Comparison of ENCODE assay signal across 8 cellular contexts in the genomic region with DNA sequence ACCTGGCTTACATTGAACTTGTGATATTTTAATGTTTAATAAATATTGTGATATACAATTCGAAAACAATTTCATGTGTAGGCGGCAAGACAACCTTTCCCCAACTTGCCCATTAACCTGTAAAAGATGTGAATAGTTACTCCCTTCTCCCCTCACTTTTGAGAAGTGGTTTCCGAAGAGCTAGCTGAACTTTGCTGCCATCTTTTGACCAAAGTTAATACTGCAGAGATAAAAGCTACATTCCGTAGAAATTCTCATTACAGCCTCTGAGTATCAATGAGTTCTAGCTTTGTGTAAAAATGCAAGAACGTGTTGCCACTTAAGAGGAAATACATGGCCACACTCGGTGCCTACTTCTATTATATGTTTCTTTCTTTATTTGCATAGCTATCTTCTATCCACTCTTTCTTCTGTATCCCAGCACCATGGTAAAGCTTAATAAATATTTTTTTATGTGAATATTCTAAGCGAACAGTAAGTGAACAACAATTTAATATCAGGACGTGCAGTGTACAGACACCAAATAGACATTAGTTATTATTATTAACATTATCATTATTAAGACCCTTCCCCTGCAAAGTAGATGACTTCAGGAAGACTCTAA.
DNase-seq lines count a peak whose midpoint lies in the region; ATAC-seq and TF ChIP-seq lines count a peak whose summit lies in the region.

No MANE protein-coding gene starts in this region.

- no peaks in the 10 kb centered on the region for H3K9me3 ChIP-seq in CD4-positive, alpha-beta T cell (ENCODE audit: control insufficient read depth, low read length)
- no peaks in the 10 kb centered on the region for H3K9me3 ChIP-seq in left lung

- H3K4me1 Mint-ChIP-seq in CD4-positive, alpha-beta T cell (ENCODE audit: low read depth) = no peaks in the 10 kb centered on the region

- no peak overlapping the region for H3K4me3 Mint-ChIP-seq in CD4-positive, alpha-beta T cell

- peaks cover 10% of the 10 kb centered on the region for H3K27me3 Mint-ChIP-seq in CD4-positive, alpha-beta T cell

- DNase-seq in CD4-positive, alpha-beta T cell = no peak
- DNase-seq in H4 (ENCODE audit: low spot score) (peak; percentile 44), NCI-H524 treated with DMSO at 0.1 percent for 48 hours (lab: John Stamatoyannopoulos, UW) (peak; percentile 53), T47D (ENCODE audit: low read depth in 1 of 2, low spot score in 1 of 2) (peak; percentile 39 to 69), left lung (no peak)

- CTCF ChIA-PET in CD4-positive, alpha-beta T cell (lab: Charles Lee) = interaction anchor here (0.6 to 2.3 kb wide), 11 partner anchors 10 to 1120 kb away, joined by 3 to 8 read pairs (median 5); no protein-coding TSS in a partner anchor

- H3K4me3 ChIP-seq in left lung = no peak overlapping the region

- TF ChIP-seq CTCF in CD4-positive, alpha-beta T cell (IDR thresholded peaks at IDR 0.05) = peak; percentile 75
- peak; percentile 64 to 80 for TF ChIP-seq CTCF in left lung (IDR thresholded peaks at IDR 0.05)

- H3K27ac Mint-ChIP-seq in CD4-positive, alpha-beta T cell = no peak overlapping the region

- H3K27me3 ChIP-seq in CD4-positive, alpha-beta T cell (ENCODE audit: control insufficient read depth, insufficient read depth, low read length) = no peaks in the 10 kb centered on the region
- peaks cover 0 to 2% of the 10 kb centered on the region in 2 donors for H3K27me3 ChIP-seq in left lung

- H3K9me3 Mint-ChIP-seq in CD4-positive, alpha-beta T cell = no peaks in the 10 kb centered on the region

- no peaks in the 10 kb centered on the region for H3K36me3 ChIP-seq in left lung

- intact Hi-C loops in CD4-positive, alpha-beta T cell (cut with DNase I, micrococcal nuclease) = loop anchor here (1.0 to 10.0 kb wide), 9 partner anchors 610 to 1390 kb away; no protein-coding TSS in a partner anchor
- intact Hi-C loops in left lung (cut with DNase I) = loop anchor here in 1 of 2 donors (10.0 kb wide), 2 partner anchors 740 to 770 kb away; no protein-coding TSS in a partner anchor

- ATAC-seq in CD4-positive, alpha-beta T cell (ENCODE audit: poor library complexity) = peak; percentile 48
- ATAC-seq in left lung = peak; percentile 74
- no peak for ATAC-seq in HG03045 (IDR thresholded peaks at IDR 0.05; ENCODE audit: unreplicated experiment)
- ATAC-seq in GM21786 (IDR thresholded peaks at IDR 0.05; ENCODE audit: unreplicated experiment) = no peak
- no peak for ATAC-seq in HG02678 (IDR thresholded peaks at IDR 0.05; ENCODE audit: unreplicated experiment)

- H3K36me3 Mint-ChIP-seq in CD4-positive, alpha-beta T cell (ENCODE audit: low read depth) = no peaks in the 10 kb centered on the region

- in situ Hi-C loops in T47D (cut with HindIII; ENCODE audit: low pct_unique_long_range_greater_than_20kb, low sequenced_read_pairs) = no loop called here

- no peaks in the 10 kb centered on the region for H3K4me1 ChIP-seq in left lung

- H3K27ac ChIP-seq in CD4-positive, alpha-beta T cell (ENCODE audit: low read depth, low read length) = no peak overlapping the region
- H3K27ac ChIP-seq in left lung = no peak overlapping the region

- POLR2A ChIA-PET in CD4-positive, alpha-beta T cell (lab: Charles Lee) = interaction anchor here (0.6 to 1.1 kb wide), 4 partner anchors 14 to 789 kb away, joined by 3 to 4 read pairs (median 3); no protein-coding TSS in a partner anchor

Comparison
In these comparisons a context has a peak if more than half of its experiments do, and no peak if none do; other contexts are left out.
1. ATAC-seq: peak in CD4-positive, alpha-beta T cell (single experiment) and left lung (single experiment); none in HG03045 (single experiment), GM21786 (single experiment) and HG02678 (single experiment).
2. DNase-seq: peak in H4 (single experiment), NCI-H524 treated with DMSO at 0.1 percent for 48 hours (single experiment) and T47D (2 of 2); none in CD4-positive, alpha-beta T cell (0 of 10) and left lung (0 of 2).